Comparison of ENCODE assay signal across 20 cellular contexts in genomic region chr6:117327149-117328004, GRCh38.
"Had no signal": no experiment of that assay in that cellular context is flagged by ENCODE, and none has a peak within 500 bp of the region (broad histone marks: within the 10 kb centered on the region; RNA-seq: fewer than 3 reads in every experiment).

No MANE protein-coding gene starts in this region.

- H3K4me3 Mint-ChIP-seq: mesothelial cell of epicardium; naive B cell; natural killer cell treated with Interleukin-12 subunit alpha and Interleukin-12 subunit beta and Interleukin-15 and Interleukin-18, amount 100 ng/mL, for 72 hours; neural progenitor cell; stimulated activated effector memory CD8-positive, alpha-beta T cell treated with anti-CD3 and anti-CD28 coated beads, Interleukin-12 subunit alpha, Interleukin-12 subunit beta, amount 100 ng/mL, for 72 hours had no signal

- H3K4me1 Mint-ChIP-seq: naive B cell; stimulated activated effector memory CD8-positive, alpha-beta T cell treated with anti-CD3 and anti-CD28 coated beads, Interleukin-12 subunit alpha, Interleukin-12 subunit beta, amount 100 ng/mL, for 72 hours had no signal

- DNase-seq: dorsolateral prefrontal cortex; effector CD4-positive, alpha-beta T cell; head of caudate nucleus; mesenchymal stem cell; mucosa of descending colon; naive B cell; right cardiac atrium; stimulated activated CD4-positive, alpha-beta T cell treated with anti-CD3 and anti-CD28 coated beads, Interleukin-12 subunit alpha, Interleukin-12 subunit beta, amount 100 ng/mL, for 4 hours; stimulated activated CD4-positive, alpha-beta T cell treated with anti-CD3 and anti-CD28 coated beads, Interleukin-1b, Interleukin-23, amount 100 ng/mL, for 48 hours; stimulated activated CD4-positive, alpha-beta T cell treated with anti-CD3 and anti-CD28 coated beads, Interleukin-4, amount 100 ng/mL, for 1 hour; stimulated activated naive CD4-positive, alpha-beta T cell treated with Interleukin-2 at 50 U/mL for 16 hours; stomach; thyroid gland; trophoblast cell had no signal

- H3K36me3 Mint-ChIP-seq: mesothelial cell of epicardium; naive B cell; neural progenitor cell; stimulated activated effector memory CD8-positive, alpha-beta T cell treated with anti-CD3 and anti-CD28 coated beads, Interleukin-12 subunit alpha, Interleukin-12 subunit beta, amount 100 ng/mL, for 72 hours had no signal

- ATAC-seq: mucosa of descending colon; natural killer cell treated with Interleukin-12 subunit alpha and Interleukin-12 subunit beta and Interleukin-15 and Interleukin-18, amount 100 ng/mL, for 72 hours; right cardiac atrium; stimulated activated effector memory CD8-positive, alpha-beta T cell treated with anti-CD3 and anti-CD28 coated beads, Interleukin-12 subunit alpha, Interleukin-12 subunit beta, amount 100 ng/mL, for 72 hours had no signal

- H3K27ac ChIP-seq: dorsolateral prefrontal cortex, neural progenitor cell, prostate gland, stomach, thyroid gland had no signal

- H3K27me3 ChIP-seq: neural progenitor cell, stomach, thyroid gland had no signal

- H3K9me3 ChIP-seq: mucosa of descending colon, prostate gland, thyroid gland had no signal

- H3K4me3 ChIP-seq: dorsolateral prefrontal cortex, mucosa of descending colon, neural progenitor cell, prostate gland, smooth muscle cell, stomach, thyroid gland had no signal

- H3K4me1 ChIP-seq: neural progenitor cell, prostate gland, stomach, thyroid gland had no signal

- H3K36me3 ChIP-seq: neural progenitor cell, prostate gland, stomach, thyroid gland had no signal

- H3K27ac Mint-ChIP-seq: mesothelial cell of epicardium; naive B cell; natural killer cell treated with Interleukin-12 subunit alpha and Interleukin-12 subunit beta and Interleukin-15 and Interleukin-18, amount 100 ng/mL, for 72 hours; neural progenitor cell; stimulated activated effector memory CD8-positive, alpha-beta T cell treated with anti-CD3 and anti-CD28 coated beads, Interleukin-12 subunit alpha, Interleukin-12 subunit beta, amount 100 ng/mL, for 72 hours had no signal

- H3K9me3 Mint-ChIP-seq: neural progenitor cell had no signal
